In genomic region chr10:84248794-84249193, GRCh38 we compare ENCODE assay signal across 27 cellular contexts. TPM values are rescaled to one million over a fixed set of nuclear protein-coding genes. Genes with fewer than 3 reads are reported as not detected.
DNase-seq lines count a peak whose midpoint lies in the region; ATAC-seq, FAIRE-seq and TF ChIP-seq lines count a peak whose summit lies in the region.
"Had no signal": no experiment of that assay in that cellular context is flagged by ENCODE, and none has a peak within 500 bp of the region (broad histone marks: within the 10 kb centered on the region; RNA-seq: fewer than 3 reads in every experiment).

No MANE protein-coding gene starts in this region.

- no peak for TF ChIP-seq EP300 in K562 (IDR thresholded peaks at IDR 0.05; ENCODE audit: low read length)

- intact Hi-C loops in Panc1 (cut with micrococcal nuclease; ENCODE audit: unreplicated experiment): no loop called here
- intact Hi-C loops in K562 (cut with micrococcal nuclease): no loop called here
- intact Hi-C loops in activated T-helper 2 cell treated with anti-CD3 and anti-CD28 coated beads, Interferon-gamma antibody, Interleukin-2, Interleukin-4, amounts not matched to agents 10 μg/mL and 5 μg/mL and 100 μg/mL, durations not matched to agents 14 hours and 24 hours and 36 hours (cut with micrococcal nuclease): no loop called here

- H3K4me3 ChIP-seq in Panc1 (ENCODE audit: low read depth in 2 of 2, low read length in 2 of 2): no peak overlapping the region
- H3K4me3 ChIP-seq in K562: no peak overlapping the region
- H3K4me3 ChIP-seq: A549; BLaER1 treated with 17β-estradiol and CSF1 and Interleukin-3, amounts not matched to agents 10 nM and 100 nM; GM12878; GM23338 had no signal

- CTCF ChIA-PET in Panc1 (lab: Charles Lee) (no interaction called here), K562 (lab: Yijun Ruan, JAX; ENCODE audit: low intra/inter-chr PET ratio) (no interaction called here)

- no peak for TF ChIP-seq POLR2A in K562 (conservative IDR thresholded peaks at IDR 0.05)

- H3K27ac ChIP-seq in Panc1 (ENCODE audit: low read length): no peak overlapping the region
- H3K27ac ChIP-seq in K562 (ENCODE audit: extremely low read depth, low read depth, low read length): no peak overlapping the region
- H3K27ac ChIP-seq: A549; BLaER1 treated with 17β-estradiol and CSF1 and Interleukin-3, amounts not matched to agents 10 nM and 100 nM had no signal

- ATAC-seq in Panc1 (peak; percentile 41; the same call in 1 of the 2 replicates), K562 (peak; percentile 81)
- ATAC-seq: A549, GM12878, GM23338, HCT116 had no signal

- H3K27me3 ChIP-seq in Panc1 (ENCODE audit: control insufficient read depth, insufficient read depth, low read length) (0 out of 2 replicates have a peak, but pooled peaks cover 4% of the 10 kb centered on the region), K562 (ENCODE audit: control insufficient read depth in 2 of 2, insufficient read depth in 2 of 2, low read length in 2 of 2) (peaks cover 20 to 50% of the 10 kb centered on the region in 2 experiments; a peak in 4 of 5 replicates)
- H3K27me3 ChIP-seq: BE2C; BLaER1 treated with 17β-estradiol and CSF1 and Interleukin-3, amounts not matched to agents 10 nM and 100 nM had no signal

- WGBS in K562 (ENCODE audit: insufficient coverage, low coverage, missing lambda C conversion rate): 0% methylated on average over 12 of the region's 12 CpGs

- no peak overlapping the region for H3K27ac Mint-ChIP-seq in progenitor cell of endocrine pancreas
- no peak overlapping the region for H3K27ac Mint-ChIP-seq in activated T-helper 2 cell treated with anti-CD3 and anti-CD28 coated beads, Interferon-gamma antibody, Interleukin-2, Interleukin-4, amounts not matched to agents 10 μg/mL and 5 μg/mL and 100 μg/mL, durations not matched to agents 14 hours and 24 hours and 36 hours
- H3K27ac Mint-ChIP-seq: CD4-positive, alpha-beta T cell; CD8-positive, alpha-beta memory T cell; GM23338 had no signal

- no peak overlapping the region for H3K4me3 Mint-ChIP-seq in progenitor cell of endocrine pancreas (ENCODE audit: low read depth)
- no peak overlapping the region for H3K4me3 Mint-ChIP-seq in activated T-helper 2 cell treated with anti-CD3 and anti-CD28 coated beads, Interferon-gamma antibody, Interleukin-2, Interleukin-4, amounts not matched to agents 10 μg/mL and 5 μg/mL and 100 μg/mL, durations not matched to agents 14 hours and 24 hours and 36 hours (ENCODE audit: low read depth)
- H3K4me3 Mint-ChIP-seq: CD14-positive monocyte; CD4-positive, alpha-beta T cell; CD8-positive, alpha-beta memory T cell; GM23338; H9 had no signal

- TF ChIP-seq RAD21 in K562 (CRISPR knock-in tag; conservative IDR thresholded peaks at IDR 0.05 in 1 of 2, IDR thresholded peaks at IDR 0.05 in 1 of 2): peak in 1 of 2 experiments; percentile 35; a peak in 1 of 4 replicates

- H3K9me3 ChIP-seq in Panc1 (ENCODE audit: control insufficient read depth, insufficient read depth, low read depth, low read length) (no peaks in the 10 kb centered on the region), K562 (replicated peaks; ENCODE audit: control insufficient read depth, insufficient read depth, low read depth, low read length) (no peaks in the 10 kb centered on the region)
- H3K9me3 ChIP-seq: A549; BE2C; BLaER1 treated with 17β-estradiol and CSF1 and Interleukin-3, amounts not matched to agents 10 nM and 100 nM had no signal

- no TSS peak for BruUV-seq in Panc1 (replicated peaks; lab: Mats Ljungman, UMichigan)
- no TSS peak for BruUV-seq in K562 (replicated peaks; lab: Mats Ljungman, UMichigan)

- no peaks in the 10 kb centered on the region for H3K79me2 ChIP-seq in K562 (ENCODE audit: control insufficient read depth, insufficient read depth, low read length)

- no peaks in the 10 kb centered on the region for H3K9me3 Mint-ChIP-seq in progenitor cell of endocrine pancreas (ENCODE audit: low read depth)
- no peaks in the 10 kb centered on the region for H3K9me3 Mint-ChIP-seq in activated T-helper 2 cell treated with anti-CD3 and anti-CD28 coated beads, Interferon-gamma antibody, Interleukin-2, Interleukin-4, amounts not matched to agents 10 μg/mL and 5 μg/mL and 100 μg/mL, durations not matched to agents 14 hours and 24 hours and 36 hours
- H3K9me3 Mint-ChIP-seq: CD4-positive, alpha-beta T cell; H9 had no signal

- H3K4me1 ChIP-seq in Panc1 (ENCODE audit: control insufficient read depth, insufficient read depth, low read length): no peaks in the 10 kb centered on the region
- H3K4me1 ChIP-seq in K562 (replicated peaks in 1 of 2; ENCODE audit: control insufficient read depth in 2 of 2, insufficient read depth in 2 of 2, low read length in 2 of 2): peaks cover 0 to 5% of the 10 kb centered on the region in 2 experiments; a peak in 1 of 5 replicates
- H3K4me1 ChIP-seq: A549; BE2C; BLaER1 treated with 17β-estradiol and CSF1 and Interleukin-3, amounts not matched to agents 10 nM and 100 nM had no signal

- TF ChIP-seq CTCF in Panc1 (IDR thresholded peaks at IDR 0.05): no peak
- TF ChIP-seq CTCF in K562 (IDR thresholded peaks at IDR 0.05 in 2 of 3, conservative IDR thresholded peaks at IDR 0.05 in 1 of 3; ENCODE audit: insufficient read depth in 2 of 3, low read depth in 1 of 3, low read length in 3 of 3): peak in 2 of 3 experiments; percentile 27 to 35; a peak in 2 of 6 replicates
- no peak for TF ChIP-seq CTCF in progenitor cell of endocrine pancreas (IDR thresholded peaks at IDR 0.05; ENCODE audit: unreplicated experiment)

- DNase-seq in activated CD8-positive, alpha-beta memory T cell treated with anti-CD3 and anti-CD28 coated beads for 24 hours: peak; percentile 17
- DNase-seq in activated CD8-positive, alpha-beta memory T cell treated with anti-CD3 and anti-CD28 coated beads, Interleukin-2, amount 50 U/mL, for 4 hours: no peak
- DNase-seq in Panc1 (ENCODE audit: low read depth, low spot score): no peak
- DNase-seq in K562 (ENCODE audit: extremely low read depth in 1 of 4, low spot score in 3 of 4): peak in 1 of 4 experiments; percentile 41
- DNase-seq in progenitor cell of endocrine pancreas (ENCODE audit: low spot score, unreplicated experiment): no peak
- DNase-seq in middle frontal gyrus (ENCODE audit: extremely low spot score, low spot score): no peak
- DNase-seq in activated T-helper 2 cell treated with anti-CD3 and anti-CD28 coated beads, Interferon-gamma antibody, Interleukin-2, Interleukin-4, amounts not matched to agents 10 μg/mL and 5 μg/mL and 100 μg/mL, durations not matched to agents 14 hours and 24 hours and 36 hours (ENCODE audit: low spot score): no peak
- DNase-seq: 8988T; ACHN; AML-193; BE2C; CD4-positive, alpha-beta T cell; CD8-positive, alpha-beta memory T cell; DMS 273 treated with DMSO at 0.1 percent for 48 hours; DMS79; EL; GDM1; H9 had no signal

- H2AFZ ChIP-seq in K562 (ENCODE audit: low read depth, low read length): no peak overlapping the region
- H2AFZ ChIP-seq: GM23338 had no signal

- 0 out of 2 replicates have a peak, but pooled peaks cover 2% of the 10 kb centered on the region for H4K20me1 ChIP-seq in K562 (replicated peaks; ENCODE audit: control insufficient read depth, insufficient read depth, low read length)
- H4K20me1 ChIP-seq: BLaER1 treated with 17β-estradiol and CSF1 and Interleukin-3, amounts not matched to agents 10 nM and 100 nM had no signal

- in situ Hi-C loops in Panc1 (cut with HindIII; ENCODE audit: low pct_unique_long_range_greater_than_20kb, low sequenced_read_pairs): no loop called here
- in situ Hi-C loops in K562 (cut with MboI): no loop called here

- H3K4me1 Mint-ChIP-seq in progenitor cell of endocrine pancreas (ENCODE audit: low read depth): no peaks in the 10 kb centered on the region
- H3K4me1 Mint-ChIP-seq in activated T-helper 2 cell treated with anti-CD3 and anti-CD28 coated beads, Interferon-gamma antibody, Interleukin-2, Interleukin-4, amounts not matched to agents 10 μg/mL and 5 μg/mL and 100 μg/mL, durations not matched to agents 14 hours and 24 hours and 36 hours (ENCODE audit: low read depth): no peaks in the 10 kb centered on the region
- H3K4me1 Mint-ChIP-seq: CD14-positive monocyte; CD8-positive, alpha-beta memory T cell; GM23338 had no signal

- no peak overlapping the region; a peak in 1 of 4 replicates for H3K9ac ChIP-seq in K562 (ENCODE audit: insufficient read depth in 1 of 2, low read depth in 2 of 2, low read length in 2 of 2)
- H3K9ac ChIP-seq: BLaER1 treated with 17β-estradiol and CSF1 and Interleukin-3, amounts not matched to agents 10 nM and 100 nM had no signal

- no peaks in the 10 kb centered on the region for H3K36me3 ChIP-seq in Panc1 (ENCODE audit: control insufficient read depth, insufficient read depth, low read length)
- no peaks in the 10 kb centered on the region for H3K36me3 ChIP-seq in K562 (ENCODE audit: control insufficient read depth, insufficient read depth, low read length)
- H3K36me3 ChIP-seq: BE2C; BLaER1 treated with 17β-estradiol and CSF1 and Interleukin-3, amounts not matched to agents 10 nM and 100 nM had no signal

- H3K36me3 Mint-ChIP-seq in progenitor cell of endocrine pancreas (ENCODE audit: insufficient read depth): no peaks in the 10 kb centered on the region
- H3K36me3 Mint-ChIP-seq in activated T-helper 2 cell treated with anti-CD3 and anti-CD28 coated beads, Interferon-gamma antibody, Interleukin-2, Interleukin-4, amounts not matched to agents 10 μg/mL and 5 μg/mL and 100 μg/mL, durations not matched to agents 14 hours and 24 hours and 36 hours (ENCODE audit: low read depth): no peaks in the 10 kb centered on the region
- H3K36me3 Mint-ChIP-seq: CD14-positive monocyte; CD8-positive, alpha-beta memory T cell had no signal

- peaks cover 21% of the 10 kb centered on the region for H3K27me3 Mint-ChIP-seq in progenitor cell of endocrine pancreas
- no peaks in the 10 kb centered on the region for H3K27me3 Mint-ChIP-seq in activated T-helper 2 cell treated with anti-CD3 and anti-CD28 coated beads, Interferon-gamma antibody, Interleukin-2, Interleukin-4, amounts not matched to agents 10 μg/mL and 5 μg/mL and 100 μg/mL, durations not matched to agents 14 hours and 24 hours and 36 hours (ENCODE audit: low read depth)

- peak overlapping the region; percentile 39 for H3K4me2 ChIP-seq in K562 (ENCODE audit: insufficient read depth, low read length)
- H3K4me2 ChIP-seq: A549; BLaER1 treated with 17β-estradiol and CSF1 and Interleukin-3, amounts not matched to agents 10 nM and 100 nM; GM23338 had no signal

- H3K9me1 ChIP-seq in K562 (ENCODE audit: control insufficient read depth, insufficient read depth, low read length): no peaks in the 10 kb centered on the region

- POLR2A ChIA-PET in Panc1 (lab: Charles Lee) (no interaction called here), K562 (lab: Yijun Ruan, JAX) (interaction anchor here (0.6 to 1.5 kb wide), 4 partner anchors 9 to 263 kb away, joined by 3 to 5 read pairs (median 4); no protein-coding TSS in a partner anchor)

- FAIRE-seq in K562 (lab: Jason Lieb, UNC): no peak
- FAIRE-seq: A549, D721Med, GM12878, GM19239 had no signal

RNA-seq across cellular contexts. Expression of gene RGR, which starts 3.9 kb away (rescaled TPM):
- total RNA-seq in Panc1 (2021; ENCODE audit: unreplicated experiment): not detected
- polyA plus RNA-seq in Panc1 (2012; ENCODE audit: insufficient read length): not detected
- total RNA-seq in K562 (2011; cell fraction: chromatin; rRNA removed; ENCODE audit: low replicate concordance): not detected in 2 replicates
- not detected in 2 replicates for total RNA-seq in K562 (2011; cell fraction: nucleolus; rRNA removed)
- total RNA-seq in K562 (2011; cell fraction: nucleoplasm; rRNA removed): not detected in 2 replicates
- not detected in 2 replicates for total RNA-seq in K562 (2014; rRNA removed)
- total RNA-seq in K562 (2014; rRNA removed; fragmentation: Illumina TruSeq; extraction: Trizol): not detected in 2 replicates
- not detected in 2 replicates for total RNA-seq in K562 (2015; rRNA removed; fragmentation: Illumina TruSeq; extraction: Trizol)
- total RNA-seq in K562 (2021): not detected in 2 replicates
- not detected in 2 replicates for polyA plus RNA-seq in K562 (2011; rRNA removed)
- polyA plus RNA-seq in K562 (2011; cell fraction: cytosol; rRNA removed): not detected in 2 replicates
- polyA plus RNA-seq in K562 (2011; cell fraction: nucleus; rRNA removed): not detected in 2 replicates
- polyA plus RNA-seq in K562 (2012): not detected in 2 replicates
- polyA plus RNA-seq in K562 (2014; fragmentation: Illumina TruSeq; extraction: Trizol): not detected in 2 replicates
- polyA plus RNA-seq in K562 (2014; fragmentation: Nextera tagmentation; extraction: Ambion mirVana): not detected
- polyA plus RNA-seq in K562 (2014; rRNA removed): not detected in 2 replicates
- polyA minus RNA-seq in K562 (2011; rRNA and poly(A)+ RNA removed): not detected in 2 replicates
- polyA minus RNA-seq in K562 (2011; cell fraction: cytosol; rRNA and poly(A)+ RNA removed): not detected in 2 replicates
- not detected in 2 replicates for polyA minus RNA-seq in K562 (2011; cell fraction: nucleus; rRNA and poly(A)+ RNA removed)
- not detected in 2 replicates for total RNA-seq in progenitor cell of endocrine pancreas
- total RNA-seq in activated T-helper 2 cell treated with anti-CD3 and anti-CD28 coated beads, Interferon-gamma antibody, Interleukin-2, Interleukin-4, amounts not matched to agents 10 μg/mL and 5 μg/mL and 100 μg/mL, durations not matched to agents 14 hours and 24 hours and 36 hours: not detected in 2 replicates
- total RNA-seq: CD4-positive, alpha-beta T cell; CD8-positive, alpha-beta memory T cell; GM12878; GM23338; H4; H9 had no signal
- polyA plus RNA-seq: A549; CD14-positive monocyte; CD8-positive, alpha-beta memory T cell; GM12878; GM23338 had no signal

RNA-seq across cellular contexts. Expression of gene LRIT1, which starts 7.4 kb away (rescaled TPM):
- not detected for total RNA-seq in Panc1 (2021; ENCODE audit: unreplicated experiment)
- polyA plus RNA-seq in Panc1 (2012; ENCODE audit: insufficient read length): not detected
- not detected in 2 replicates for total RNA-seq in K562 (2011; cell fraction: chromatin; rRNA removed; ENCODE audit: low replicate concordance)
- total RNA-seq in K562 (2011; cell fraction: nucleolus; rRNA removed): not detected in 2 replicates
- not detected in 2 replicates for total RNA-seq in K562 (2011; cell fraction: nucleoplasm; rRNA removed)
- not detected in 2 replicates for total RNA-seq in K562 (2014; rRNA removed)
- not detected in 2 replicates for total RNA-seq in K562 (2014; rRNA removed; fragmentation: Illumina TruSeq; extraction: Trizol)
- not detected in 2 replicates for total RNA-seq in K562 (2015; rRNA removed; fragmentation: Illumina TruSeq; extraction: Trizol)
- not detected in 2 replicates for total RNA-seq in K562 (2021)
- polyA plus RNA-seq in K562 (2011; rRNA removed): not detected in 2 replicates
- polyA plus RNA-seq in K562 (2011; cell fraction: cytosol; rRNA removed): not detected in 2 replicates
- not detected in 2 replicates for polyA plus RNA-seq in K562 (2011; cell fraction: nucleus; rRNA removed)
- polyA plus RNA-seq in K562 (2012): not detected in 2 replicates
- not detected in 2 replicates for polyA plus RNA-seq in K562 (2014; fragmentation: Illumina TruSeq; extraction: Trizol)
- not detected for polyA plus RNA-seq in K562 (2014; fragmentation: Nextera tagmentation; extraction: Ambion mirVana)
- not detected in 2 replicates for polyA plus RNA-seq in K562 (2014; rRNA removed)
- not detected in 2 replicates for polyA minus RNA-seq in K562 (2011; rRNA and poly(A)+ RNA removed)
- not detected in 2 replicates for polyA minus RNA-seq in K562 (2011; cell fraction: cytosol; rRNA and poly(A)+ RNA removed)
- polyA minus RNA-seq in K562 (2011; cell fraction: nucleus; rRNA and poly(A)+ RNA removed): not detected in 2 replicates
- total RNA-seq in progenitor cell of endocrine pancreas: not detected in 2 replicates
- total RNA-seq in activated T-helper 2 cell treated with anti-CD3 and anti-CD28 coated beads, Interferon-gamma antibody, Interleukin-2, Interleukin-4, amounts not matched to agents 10 μg/mL and 5 μg/mL and 100 μg/mL, durations not matched to agents 14 hours and 24 hours and 36 hours: not detected in 2 replicates
- total RNA-seq: CD4-positive, alpha-beta T cell; CD8-positive, alpha-beta memory T cell; GM12878; H4; H9 had no signal
- polyA plus RNA-seq: A549; CD14-positive monocyte; CD8-positive, alpha-beta memory T cell; GM12878; GM23338 had no signal

RNA-seq across cellular contexts. Expression of gene LRIT2, which starts 23.4 kb away (rescaled TPM):
- total RNA-seq in Panc1 (2021; ENCODE audit: unreplicated experiment) (not detected), K562 (2014; rRNA removed) (not detected in 2 replicates), K562 (2014; rRNA removed; fragmentation: Illumina TruSeq; extraction: Trizol) (not detected in 2 replicates), K562 (2015; rRNA removed; fragmentation: Illumina TruSeq; extraction: Trizol) (not detected in 2 replicates), K562 (2021) (not detected in 2 replicates), progenitor cell of endocrine pancreas (not detected in 2 replicates)
- polyA plus RNA-seq in Panc1 (2012; ENCODE audit: insufficient read length): not detected
- not detected in 2 replicates for total RNA-seq in K562 (2011; cell fraction: chromatin; rRNA removed; ENCODE audit: low replicate concordance)
- not detected in 2 replicates for total RNA-seq in K562 (2011; cell fraction: nucleolus; rRNA removed)
- not detected in 2 replicates for total RNA-seq in K562 (2011; cell fraction: nucleoplasm; rRNA removed)
- polyA plus RNA-seq in K562 (2011; rRNA removed) (not detected in 2 replicates), K562 (2014; fragmentation: Illumina TruSeq; extraction: Trizol) (not detected in 2 replicates), K562 (2014; fragmentation: Nextera tagmentation; extraction: Ambion mirVana) (not detected), K562 (2014; rRNA removed) (not detected in 2 replicates)
- polyA plus RNA-seq in K562 (2011; cell fraction: cytosol; rRNA removed): not detected in 2 replicates
- polyA plus RNA-seq in K562 (2011; cell fraction: nucleus; rRNA removed): not detected in 2 replicates
- polyA plus RNA-seq in K562 (2012): not detected in 2 replicates
- not detected in 2 replicates for polyA minus RNA-seq in K562 (2011; rRNA and poly(A)+ RNA removed)
- polyA minus RNA-seq in K562 (2011; cell fraction: cytosol; rRNA and poly(A)+ RNA removed): not detected in 2 replicates
- not detected in 2 replicates for polyA minus RNA-seq in K562 (2011; cell fraction: nucleus; rRNA and poly(A)+ RNA removed)
- not detected in 2 replicates for total RNA-seq in activated T-helper 2 cell treated with anti-CD3 and anti-CD28 coated beads, Interferon-gamma antibody, Interleukin-2, Interleukin-4, amounts not matched to agents 10 μg/mL and 5 μg/mL and 100 μg/mL, durations not matched to agents 14 hours and 24 hours and 36 hours
- total RNA-seq: CD4-positive, alpha-beta T cell; CD8-positive, alpha-beta memory T cell; GM12878; GM23338; H4; H9 had no signal
- polyA plus RNA-seq: A549; CD14-positive monocyte; CD8-positive, alpha-beta memory T cell; GM12878; GM23338 had no signal

RNA-seq across cellular contexts. Expression of gene CDHR1, which starts 54.5 kb away (rescaled TPM):
- total RNA-seq in Panc1 (2021; ENCODE audit: unreplicated experiment) (0.39 TPM), K562 (2014; rRNA removed) (0.23 and 0.29 TPM in 2 replicates), K562 (2014; rRNA removed; fragmentation: Illumina TruSeq; extraction: Trizol) (0.07 and 0.26 TPM in 2 replicates), K562 (2015; rRNA removed; fragmentation: Illumina TruSeq; extraction: Trizol) (0.07 and 0.11 TPM in 2 replicates), K562 (2021) (0.20 and 0.56 TPM in 2 replicates), progenitor cell of endocrine pancreas (0.31 and 0.96 TPM in 2 replicates)
- polyA plus RNA-seq in Panc1 (2012; ENCODE audit: insufficient read length): not detected
- 7.3 and 9.6 TPM in 2 replicates for total RNA-seq in K562 (2011; cell fraction: chromatin; rRNA removed; ENCODE audit: low replicate concordance)
- 5.5 and 6.0 TPM in 2 replicates for total RNA-seq in K562 (2011; cell fraction: nucleolus; rRNA removed)
- 3.8 and 5.6 TPM in 2 replicates for total RNA-seq in K562 (2011; cell fraction: nucleoplasm; rRNA removed)
- polyA plus RNA-seq in K562 (2011; rRNA removed) (0.99 and 2.1 TPM in 2 replicates), K562 (2014; fragmentation: Illumina TruSeq; extraction: Trizol) (0.29 and 0.33 TPM in 2 replicates), K562 (2014; fragmentation: Nextera tagmentation; extraction: Ambion mirVana) (under 1 TPM; 0.03 to 0.10 TPM), K562 (2014; rRNA removed) (0.30 and 0.46 TPM in 2 replicates)
- 0.40 and 1.1 TPM in 2 replicates for polyA plus RNA-seq in K562 (2011; cell fraction: cytosol; rRNA removed)
- polyA plus RNA-seq in K562 (2011; cell fraction: nucleus; rRNA removed): 7.8 and 11.0 TPM in 2 replicates
- polyA plus RNA-seq in K562 (2012): 0.44 and 0.76 TPM in 2 replicates
- polyA minus RNA-seq in K562 (2011; rRNA and poly(A)+ RNA removed): 0.77 and 0.81 TPM in 2 replicates
- 0.73 and 0.86 TPM in 2 replicates for polyA minus RNA-seq in K562 (2011; cell fraction: cytosol; rRNA and poly(A)+ RNA removed)
- polyA minus RNA-seq in K562 (2011; cell fraction: nucleus; rRNA and poly(A)+ RNA removed): 0.67 and 1.9 TPM in 2 replicates
- total RNA-seq in activated T-helper 2 cell treated with anti-CD3 and anti-CD28 coated beads, Interferon-gamma antibody, Interleukin-2, Interleukin-4, amounts not matched to agents 10 μg/mL and 5 μg/mL and 100 μg/mL, durations not matched to agents 14 hours and 24 hours and 36 hours: 0.32 and 0.34 TPM in 2 replicates
- polyA plus RNA-seq: CD14-positive monocyte had no signal

Comparison
In these comparisons a context has a peak if more than half of its experiments do, and no peak if none do; other contexts are left out.
1. CTCF ChIP-seq: peak in K562 (2 of 3); none in Panc1 (single experiment) and progenitor cell of endocrine pancreas (single experiment).